27 cellular contexts compared by ENCODE assay signal in the genomic region with DNA sequence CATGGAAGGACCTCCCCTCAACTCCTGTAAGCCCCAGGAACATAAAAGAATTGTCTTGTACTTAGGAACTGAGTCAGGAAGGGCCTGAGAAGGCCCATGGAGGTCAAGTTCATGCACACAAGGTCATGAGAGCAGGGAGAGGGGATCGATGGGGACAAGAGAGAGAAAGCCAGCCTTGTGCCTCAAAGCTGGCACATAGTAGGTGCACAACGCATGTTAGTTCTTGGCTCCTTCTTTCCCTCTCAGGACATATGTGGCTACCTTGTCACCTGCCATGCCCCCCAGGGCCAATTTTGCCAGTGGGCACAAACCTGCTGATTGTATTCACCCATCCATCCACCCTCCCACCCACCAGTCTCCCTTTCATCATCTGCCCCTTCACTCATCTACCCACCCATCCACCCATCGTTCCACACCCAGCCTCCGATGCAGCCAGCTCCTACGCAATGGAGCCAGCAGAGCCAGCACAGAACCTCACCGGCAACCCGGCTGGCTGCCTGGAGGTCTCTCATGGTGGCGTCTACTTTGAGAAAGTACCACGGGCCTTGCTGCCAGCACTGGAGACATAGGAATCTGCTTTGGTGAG. TPM values are rescaled to one million over a fixed set of nuclear protein-coding genes. Genes with fewer than 3 reads are reported as not detected.
DNase-seq lines count a peak whose midpoint lies in the region; ATAC-seq, FAIRE-seq and TF ChIP-seq lines count a peak whose summit lies in the region.
"Had no signal": no experiment of that assay in that cellular context is flagged by ENCODE, and none has a peak within 500 bp of the region (broad histone marks: within the 10 kb centered on the region; RNA-seq: fewer than 3 reads in every experiment).

No MANE protein-coding gene starts in this region.

- no peak for FAIRE-seq in K562 (lab: Jason Lieb, UNC)
- FAIRE-seq: A549, D721Med, GM12878, GM18507, H1 had no signal

- no peak overlapping the region for H3K4me3 ChIP-seq in HEK293 (ENCODE audit: low read depth, low read length)
- H3K4me3 ChIP-seq in K562, result no peak overlapping the region
- no peak overlapping the region for H3K4me3 ChIP-seq in dorsolateral prefrontal cortex
- no peak overlapping the region for H3K4me3 ChIP-seq in spleen
- H3K4me3 ChIP-seq in prostate gland, result no peak overlapping the region
- H3K4me3 ChIP-seq: A549; BLaER1 treated with 17β-estradiol and CSF1 and Interleukin-3, amounts not matched to agents 10 nM and 100 nM; GM12878; GM23248 had no signal

- H3K27ac ChIP-seq in HEK293 (ENCODE audit: extremely low read depth, low read depth, low read length) (no peak overlapping the region), K562 (ENCODE audit: extremely low read depth, low read depth, low read length) (no peak overlapping the region), dorsolateral prefrontal cortex (peak overlapping the region in 40 of 59 donors; percentile 3 to 87 (median 56)), spleen (no peak overlapping the region), prostate gland (no peak overlapping the region)
- H3K27ac ChIP-seq: A549; BLaER1 treated with 17β-estradiol and CSF1 and Interleukin-3, amounts not matched to agents 10 nM and 100 nM; GM23248 had no signal

- TF ChIP-seq RAD21 in K562 (CRISPR knock-in tag; conservative IDR thresholded peaks at IDR 0.05 in 1 of 2, IDR thresholded peaks at IDR 0.05 in 1 of 2), result no peak

- POLR2A ChIA-PET in HEK293 (lab: Yijun Ruan, JAX), result no interaction called here
- POLR2A ChIA-PET in K562 (lab: Yijun Ruan, JAX), result interaction anchor here (0.7 kb wide), 1 partner anchor 25 kb away, joined by 3 read pairs; no protein-coding TSS in a partner anchor

- intact Hi-C loops in K562 (cut with micrococcal nuclease) (no loop called here), dorsolateral prefrontal cortex (cut with DNase I) (no loop called here), spleen (cut with DNase I; ENCODE audit: low total_unique reads) (no loop called here), prostate gland (cut with DNase I) (no loop called here)

- H3K27me3 ChIP-seq in K562 (ENCODE audit: control insufficient read depth in 2 of 2, insufficient read depth in 2 of 2, low read length in 2 of 2), result peaks cover 6 to 70% of the 10 kb centered on the region in 2 experiments; a peak in 3 of 5 replicates
- no peaks in the 10 kb centered on the region for H3K27me3 ChIP-seq in dorsolateral prefrontal cortex
- peaks cover 0 to 42% (median 0%) of the 10 kb centered on the region in 7 donors for H3K27me3 ChIP-seq in spleen (replicated peaks in 1 of 7)
- no peaks in the 10 kb centered on the region for H3K27me3 ChIP-seq in prostate gland (replicated peaks; ENCODE audit: insufficient read depth)
- H3K27me3 ChIP-seq: BE2C; BLaER1 treated with 17β-estradiol and CSF1 and Interleukin-3, amounts not matched to agents 10 nM and 100 nM had no signal

- in situ Hi-C loops in K562 (cut with MboI), result no loop called here

- H3K4me1 ChIP-seq in HEK293 (ENCODE audit: control insufficient read depth, insufficient read depth, low read length) (no peaks in the 10 kb centered on the region; the same call in 1 of the 2 replicates), K562 (replicated peaks in 1 of 2; ENCODE audit: control insufficient read depth in 2 of 2, insufficient read depth in 2 of 2, low read length in 2 of 2) (no peaks in the 10 kb centered on the region), spleen (peaks cover 0 to 8% (median 0%) of the 10 kb centered on the region in 6 donors), prostate gland (replicated peaks) (peaks cover 6% of the 10 kb centered on the region)
- H3K4me1 ChIP-seq: BE2C had no signal

- H3K9me3 ChIP-seq in HEK293 (ENCODE audit: control insufficient read depth, insufficient read depth, low read depth, low read length), result no peaks in the 10 kb centered on the region
- no peaks in the 10 kb centered on the region for H3K9me3 ChIP-seq in K562 (replicated peaks; ENCODE audit: control insufficient read depth, insufficient read depth, low read depth, low read length)
- H3K9me3 ChIP-seq in spleen, result no peaks in the 10 kb centered on the region
- no peaks in the 10 kb centered on the region for H3K9me3 ChIP-seq in prostate gland
- H3K9me3 ChIP-seq: A549; BE2C; BLaER1 treated with 17β-estradiol and CSF1 and Interleukin-3, amounts not matched to agents 10 nM and 100 nM had no signal

- no TSS peak for BruUV-seq in K562 (replicated peaks; lab: Mats Ljungman, UMichigan)

- H3K9me1 ChIP-seq in K562 (ENCODE audit: control insufficient read depth, insufficient read depth, low read length), result no peaks in the 10 kb centered on the region

- TF ChIP-seq POLR2A in K562 (conservative IDR thresholded peaks at IDR 0.05), result no peak
- TF ChIP-seq POLR2A in spleen (IDR thresholded peaks at IDR 0.05), result no peak
- no peak for TF ChIP-seq POLR2A in prostate gland (IDR thresholded peaks at IDR 0.05)

- no peak overlapping the region for H2AFZ ChIP-seq in K562 (ENCODE audit: low read depth, low read length)
- H2AFZ ChIP-seq: GM23248 had no signal

- no peak for ATAC-seq in K562
- ATAC-seq in GM19324 (IDR thresholded peaks at IDR 0.05; ENCODE audit: low FRiP score, unreplicated experiment), result no peak
- ATAC-seq in GM19452 (IDR thresholded peaks at IDR 0.05; ENCODE audit: unreplicated experiment), result no peak
- ATAC-seq: A549, GM12878 had no signal

- H3K79me2 ChIP-seq in K562 (ENCODE audit: control insufficient read depth, insufficient read depth, low read length), result no peaks in the 10 kb centered on the region

- H4K20me1 ChIP-seq in K562 (replicated peaks; ENCODE audit: control insufficient read depth, insufficient read depth, low read length), result no peaks in the 10 kb centered on the region

- DNase-seq in K562 (ENCODE audit: extremely low read depth in 1 of 4, low spot score in 3 of 4) (no peak), dorsolateral prefrontal cortex (no peak), spleen (peak; percentile 27), prostate gland (ENCODE audit: low spot score) (no peak)
- DNase-seq: 8988T; ACHN; AML-193; BE2C; CD4-positive, alpha-beta T cell; CD8-positive, alpha-beta memory T cell; DMS 273 treated with DMSO at 0.1 percent for 48 hours; DMS79; EL; GDM1; GM23248; H7; HCEC 1CT had no signal

- no peak for TF ChIP-seq EP300 in K562 (IDR thresholded peaks at IDR 0.05; ENCODE audit: low read length)

- no peak overlapping the region for H3K9ac ChIP-seq in K562 (ENCODE audit: insufficient read depth in 1 of 2, low read depth in 2 of 2, low read length in 2 of 2)
- H3K9ac ChIP-seq: BLaER1 treated with 17β-estradiol and CSF1 and Interleukin-3, amounts not matched to agents 10 nM and 100 nM; GM23248 had no signal

- CTCF ChIA-PET in HEK293 (lab: Yijun Ruan, JAX) (interaction anchor here (0.5 to 1.8 kb wide), 6 partner anchors 12 to 169 kb away, joined by 3 to 6 read pairs (median 4); no protein-coding TSS in a partner anchor), K562 (lab: Yijun Ruan, JAX; ENCODE audit: low intra/inter-chr PET ratio) (no interaction called here)

- TF ChIP-seq CTCF in HEK293 (tag by site-specific recombination; IDR thresholded peaks at IDR 0.05), result no peak
- no peak for TF ChIP-seq CTCF in K562 (IDR thresholded peaks at IDR 0.05 in 2 of 3, conservative IDR thresholded peaks at IDR 0.05 in 1 of 3; ENCODE audit: insufficient read depth in 2 of 3, low read depth in 1 of 3, low read length in 3 of 3)
- no peak for TF ChIP-seq CTCF in dorsolateral prefrontal cortex (IDR thresholded peaks at IDR 0.05 in 54 of 56, conservative IDR thresholded peaks at IDR 0.05 in 2 of 56; ENCODE audit: low read depth in 1 of 56, partially characterized antibody in 56 of 56)
- no peak for TF ChIP-seq CTCF in spleen (IDR thresholded peaks at IDR 0.05 in 8 of 11, conservative IDR thresholded peaks at IDR 0.05 in 3 of 11)
- TF ChIP-seq CTCF in prostate gland (IDR thresholded peaks at IDR 0.05), result no peak

- H3K4me2 ChIP-seq in K562 (ENCODE audit: insufficient read depth, low read length), result no peak overlapping the region
- H3K4me2 ChIP-seq: A549; BLaER1 treated with 17β-estradiol and CSF1 and Interleukin-3, amounts not matched to agents 10 nM and 100 nM had no signal

- WGBS in K562 (ENCODE audit: insufficient coverage, low coverage, missing lambda C conversion rate), result 4% methylated on average over 9 of the region's 9 CpGs
- 86 to 92% (median 90%) methylated on average over 9 of the region's 9 CpGs for WGBS in spleen, 5 donors
- WGBS in prostate gland, result 88% methylated on average over 9 of the region's 9 CpGs

- no peaks in the 10 kb centered on the region for H3K36me3 ChIP-seq in HEK293 (ENCODE audit: control insufficient read depth in 2 of 2, insufficient read depth in 1 of 2, low read length in 2 of 2)
- no peaks in the 10 kb centered on the region for H3K36me3 ChIP-seq in K562 (ENCODE audit: control insufficient read depth, insufficient read depth, low read length)
- H3K36me3 ChIP-seq in spleen, result no peaks in the 10 kb centered on the region
- H3K36me3 ChIP-seq in prostate gland, result no peaks in the 10 kb centered on the region
- H3K36me3 ChIP-seq: BE2C; BLaER1 treated with 17β-estradiol and CSF1 and Interleukin-3, amounts not matched to agents 10 nM and 100 nM had no signal

TF ChIP-seq in HEK293, 187 proteins besides CTCF, POLR2A, EP300 and RAD21 (continues in another document):
- TF ChIP-seq ZFHX2 (tag by site-specific recombination; conservative IDR thresholded peaks at IDR 0.05), result peak; percentile 95

TF ChIP-seq in K562, 482 proteins besides CTCF, POLR2A, EP300 and RAD21:
- TF ChIP-seq KHSRP (IDR thresholded peaks at IDR 0.05) (no peak), ZKSCAN1 (IDR thresholded peaks at IDR 0.05; ENCODE audit: low read depth, low read length) (peak; percentile 77)

RNA-seq across cellular contexts. Expression of a gene that starts 52.4 kb away (rescaled TPM):
- total RNA-seq in K562 (2011; cell fraction: chromatin; rRNA removed; ENCODE audit: low replicate concordance), result not detected in 2 replicates
- not detected in 2 replicates for total RNA-seq in K562 (2011; cell fraction: nucleolus; rRNA removed)
- total RNA-seq in K562 (2011; cell fraction: nucleoplasm; rRNA removed), result not detected in 2 replicates
- not detected in 2 replicates for total RNA-seq in K562 (2014; rRNA removed)
- not detected in 2 replicates for total RNA-seq in K562 (2014; rRNA removed; fragmentation: Illumina TruSeq; extraction: Trizol)
- total RNA-seq in K562 (2015; rRNA removed; fragmentation: Illumina TruSeq; extraction: Trizol), result not detected in 2 replicates
- not detected in 2 replicates for total RNA-seq in K562 (2021)
- polyA plus RNA-seq in K562 (2011; rRNA removed), result not detected in 2 replicates
- polyA plus RNA-seq in K562 (2011; cell fraction: cytosol; rRNA removed), result not detected in 2 replicates
- polyA plus RNA-seq in K562 (2011; cell fraction: nucleus; rRNA removed), result not detected in 2 replicates
- polyA plus RNA-seq in K562 (2012), result 0.01 TPM in 1 of 2 replicates, not detected in the other
- not detected in 2 replicates for polyA plus RNA-seq in K562 (2014; fragmentation: Illumina TruSeq; extraction: Trizol)
- not detected for polyA plus RNA-seq in K562 (2014; fragmentation: Nextera tagmentation; extraction: Ambion mirVana)
- polyA plus RNA-seq in K562 (2014; rRNA removed), result not detected in 2 replicates
- polyA minus RNA-seq in K562 (2011; rRNA and poly(A)+ RNA removed), result not detected in 2 replicates
- not detected in 2 replicates for polyA minus RNA-seq in K562 (2011; cell fraction: cytosol; rRNA and poly(A)+ RNA removed)
- not detected in 2 replicates for polyA minus RNA-seq in K562 (2011; cell fraction: nucleus; rRNA and poly(A)+ RNA removed)
- total RNA-seq in dorsolateral prefrontal cortex, result 100 to 1,000 TPM in 55 of 120 experiments, 10 to 100 TPM in 65; 39.7 to 181 (median 97.6) TPM
- 1 to 10 TPM in 3 of 7 donors, under 1 TPM in 3, not detected in 1; 0.51 to 2.8 (median 0.88) TPM for total RNA-seq in spleen
- polyA plus RNA-seq in spleen, result 1 to 10 TPM in 1 of 3 donors, under 1 TPM in 2; 0.11 to 1.2 (median 0.35) TPM
- 10 to 100 TPM; 17.3 to 26.0 TPM for total RNA-seq in prostate gland
- total RNA-seq: CD4-positive, alpha-beta T cell; CD8-positive, alpha-beta memory T cell; GM12878 had no signal
- polyA plus RNA-seq: CD14-positive monocyte; CD8-positive, alpha-beta memory T cell; GM12878 had no signal

Comparison
In these comparisons a context has a peak if more than half of its experiments do, and no peak if none do; other contexts are left out.
1. H3K27ac ChIP-seq: peak in dorsolateral prefrontal cortex (40 of 59); none in HEK293 (single experiment), K562 (single experiment), spleen (0 of 8) and prostate gland (0 of 2).
2. RNA of a gene that starts 52.4 kb away (total RNA-seq): 39.7 to 181 TPM in dorsolateral prefrontal cortex and 17.3 to 26.0 TPM in prostate gland; 0.51 to 2.8 TPM in spleen and not detected in K562; every median in the first group is over 4 times any median in the second.